Comparison of ENCODE assay signal across 28 cellular contexts in the genomic region with DNA sequence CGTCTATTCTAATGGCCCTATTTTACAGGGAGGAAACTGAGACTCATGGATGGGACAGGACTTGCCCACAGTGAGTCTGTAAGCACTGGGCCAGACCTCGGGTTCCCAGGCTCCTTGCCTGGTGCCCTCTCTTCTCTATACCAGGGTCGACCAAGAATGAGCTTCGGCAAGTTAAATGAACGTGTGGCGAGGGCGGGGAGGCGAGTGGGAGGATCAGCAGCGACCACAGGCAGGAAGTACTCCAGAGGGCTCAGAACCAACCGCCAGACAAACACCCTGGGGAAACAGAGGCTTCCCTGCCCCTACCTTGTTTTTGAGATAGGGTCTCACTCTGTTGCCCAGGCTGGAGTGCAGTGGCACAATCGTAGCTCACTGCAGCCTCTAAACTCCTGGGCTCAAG.
"Had no signal": no experiment of that assay in that cellular context is flagged by ENCODE, and none has a peak within 500 bp of the region (broad histone marks: within the 10 kb centered on the region; RNA-seq: fewer than 3 reads in every experiment).

No MANE protein-coding gene starts in this region.

- ATAC-seq: activated T-cell treated with anti-CD3 and anti-CD28 coated beads, Interleukin-2, amount 50 U/mL, for 72 hours; gastrocnemius medialis; left lung; natural killer cell treated with Interleukin-12 subunit alpha and Interleukin-12 subunit beta and Interleukin-15 and Interleukin-18, amount 100 ng/mL, for 72 hours; sciatic nerve; stimulated activated memory B cell treated with anti-CD40 and anti-IgM and Interleukin-4, amounts not matched to agents 10 μg/mL and 1 μg/mL and 100 μg/mL, for 72 hours had no signal

- H3K4me1 ChIP-seq: breast epithelium, esophagus muscularis mucosa, gastrocnemius medialis, uterus had no signal

- H3K4me3 ChIP-seq: breast epithelium, coronary artery, esophagus muscularis mucosa, gastrocnemius medialis, left lung, lung, stomach, suprapubic skin, tibial nerve, uterus had no signal

- H3K9me3 ChIP-seq: breast epithelium, esophagus muscularis mucosa, gastrocnemius medialis, left lung, stomach, suprapubic skin, tibial nerve, uterus had no signal

- DNase-seq: activated CD4-positive, alpha-beta memory T cell treated with anti-CD3 and anti-CD28 coated beads, Interleukin-2, amount 10 ng/mL, durations not matched to agents 7 days and 5 days; activated CD4-positive, alpha-beta T cell treated with anti-CD3 and anti-CD28 coated beads for 4 hours; activated CD4-positive, CD25-positive, alpha-beta regulatory T cell; activated effector memory CD4-positive, alpha-beta T cell treated with Interleukin-2 at 50 U/mL for 16 hours; activated naive CD4-positive, alpha-beta T cell treated with anti-CD3 and anti-CD28 coated beads for 36 hours; activated naive CD8-positive, alpha-beta T cell treated with anti-CD3 and anti-CD28 coated beads, Interleukin-2, amount 10 ng/mL, durations not matched to agents 7 days and 5 days; activated T-cell treated with anti-CD3 and anti-CD28 coated beads, Interleukin-2, amount 50 U/mL, for 72 hours; amniotic stem cell; cerebellar nuclear complex; gastrocnemius medialis; hippocampal formation; kidney glomerular epithelial cell; left lung; posterior cingulate gyrus; small intestine; stimulated activated CD4-positive, alpha-beta T cell treated with anti-CD3 and anti-CD28 coated beads, Interleukin-15, amount 100 ng/mL, for 24 hours; stomach; T-helper 9 cell; uterus had no signal

- H3K27ac ChIP-seq: coronary artery, esophagus muscularis mucosa, gastrocnemius medialis, left lung, stomach, suprapubic skin, tibial nerve, uterus had no signal

- H3K27me3 ChIP-seq: breast epithelium, gastrocnemius medialis, left lung, suprapubic skin, tibial nerve, uterus had no signal

- H3K36me3 ChIP-seq: breast epithelium, esophagus muscularis mucosa, gastrocnemius medialis, left lung, stomach, suprapubic skin, tibial nerve, uterus had no signal
